Comparison of ENCODE assay signal across 8 cellular contexts in genomic region chr15:44662478-44663409, GRCh38.
A peak's percentile ranks its signal among the peaks of the same experiment; 100 is the strongest.
DNase-seq lines count a peak whose midpoint lies in the region; ATAC-seq and TF ChIP-seq lines count a peak whose summit lies in the region.

No MANE protein-coding gene starts in this region.

- no peak for TF ChIP-seq CTCF in AG09309 (IDR thresholded peaks at IDR 0.05; ENCODE audit: control insufficient read depth, insufficient read depth, low read depth, low read length, missing control alignments)
- no peak for TF ChIP-seq CTCF in epithelial cell of esophagus (IDR thresholded peaks at IDR 0.05; ENCODE audit: insufficient read depth, low read depth, low read length, missing control alignments)

- H3K4me3 ChIP-seq in AG09309 (ENCODE audit: control insufficient read depth, low read depth, low read length) (peak overlapping the region; percentile 71), epithelial cell of esophagus (ENCODE audit: low read length) (peak overlapping the region; percentile 90), mucosa of stomach (ENCODE audit: low read length) (peak overlapping the region; percentile 88)

- H3K36me3 ChIP-seq in mucosa of stomach (ENCODE audit: control insufficient read depth, insufficient read depth, low read length), result no peaks in the 10 kb centered on the region

- no peaks in the 10 kb centered on the region for H3K9me3 ChIP-seq in mucosa of stomach (ENCODE audit: control insufficient read depth, low read length)

- H3K27me3 ChIP-seq in mucosa of stomach (ENCODE audit: control insufficient read depth, insufficient read depth, low read length), result no peaks in the 10 kb centered on the region

- peak overlapping the region; percentile 98 for H3K9ac ChIP-seq in mucosa of stomach (ENCODE audit: low read length)

- DNase-seq in AG09309 (ENCODE audit: low read depth), result no peak
- peak; percentile 23 for DNase-seq in NK-92 (lab: John Stamatoyannopoulos, UW; ENCODE audit: unreplicated experiment)
- DNase-seq in activated CD8-positive, alpha-beta memory T cell treated with anti-CD3 and anti-CD28 coated beads, Interleukin-2, amount 50 U/mL, for 1 hour (ENCODE audit: extremely low read depth), result peak; percentile 65
- peak; percentile 62 for DNase-seq in epithelial cell of esophagus (ENCODE audit: low read depth)
- DNase-seq in stimulated activated CD8-positive, alpha-beta memory T cell treated with anti-CD3 and anti-CD28 coated beads, Interleukin-7, amount 100 ng/mL, for 1 hour (ENCODE audit: low read depth in 2 of 2), result peak; percentile 64 to 72

- peaks cover 13% of the 10 kb centered on the region for H3K4me1 ChIP-seq in mucosa of stomach (ENCODE audit: control insufficient read depth, insufficient read depth, low read length)

- ATAC-seq in GM19025 (IDR thresholded peaks at IDR 0.05; ENCODE audit: low read depth, unreplicated experiment) (peak; percentile 44), HG03354 (IDR thresholded peaks at IDR 0.05; ENCODE audit: poor library complexity, severe bottlenecking, unreplicated experiment) (peak; percentile 57)
